ENCODE assay signal across 8 cellular contexts in the genomic region with DNA sequence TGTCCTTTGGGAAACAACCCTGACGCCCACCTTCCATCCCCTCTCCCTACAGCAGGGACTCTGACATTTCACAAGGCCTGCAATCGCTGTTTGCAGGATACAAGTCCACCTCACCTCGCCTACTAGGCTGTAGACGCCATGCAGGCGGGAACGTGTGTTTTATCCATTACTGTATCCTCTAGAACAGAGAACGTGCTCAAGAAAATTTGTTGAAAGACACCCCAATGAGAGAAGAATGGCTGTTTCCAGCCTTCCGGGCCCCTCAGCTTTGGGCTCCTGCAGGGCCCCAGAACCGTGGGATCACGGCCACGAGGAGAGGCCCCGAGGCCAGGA. TPM values are rescaled to one million over a fixed set of nuclear protein-coding genes. Genes with fewer than 3 reads are reported as not detected.
DNase-seq lines count a peak whose midpoint lies in the region; ATAC-seq and TF ChIP-seq lines count a peak whose summit lies in the region.

No MANE protein-coding gene starts in this region.

- H3K4me1 Mint-ChIP-seq in CD14-positive monocyte = peaks cover 64% of the 10 kb centered on the region
- H3K4me1 Mint-ChIP-seq in dendritic cell treated with granulocyte-macrophage colony-stimulating factor and Interleukin-4, amounts not matched to agents 40 ng/mL and 50 ng/mL, for 4 days (ENCODE audit: low read depth) = peaks cover 82% of the 10 kb centered on the region
- H3K4me1 Mint-ChIP-seq in natural killer cell treated with Interleukin-12 subunit alpha and Interleukin-12 subunit beta and Interleukin-15 and Interleukin-18, amount 100 ng/mL, for 72 hours (ENCODE audit: low read depth in 2 of 2) = peaks cover 40 to 41% of the 10 kb centered on the region in 2 donors

- no peaks in the 10 kb centered on the region for H3K27me3 Mint-ChIP-seq in CD14-positive monocyte (ENCODE audit: low read depth in 3 of 3)
- H3K27me3 Mint-ChIP-seq in dendritic cell treated with granulocyte-macrophage colony-stimulating factor and Interleukin-4, amounts not matched to agents 40 ng/mL and 50 ng/mL, for 4 days = no peaks in the 10 kb centered on the region
- no peaks in the 10 kb centered on the region for H3K27me3 Mint-ChIP-seq in natural killer cell treated with Interleukin-12 subunit alpha and Interleukin-12 subunit beta and Interleukin-15 and Interleukin-18, amount 100 ng/mL, for 72 hours

- peaks cover 42 to 60% of the 10 kb centered on the region in 2 donors for H3K36me3 Mint-ChIP-seq in CD14-positive monocyte
- peaks cover 93% of the 10 kb centered on the region for H3K36me3 Mint-ChIP-seq in dendritic cell treated with granulocyte-macrophage colony-stimulating factor and Interleukin-4, amounts not matched to agents 40 ng/mL and 50 ng/mL, for 4 days (ENCODE audit: low read depth)
- H3K36me3 Mint-ChIP-seq in natural killer cell treated with Interleukin-12 subunit alpha and Interleukin-12 subunit beta and Interleukin-15 and Interleukin-18, amount 100 ng/mL, for 72 hours = peaks cover 18% of the 10 kb centered on the region

- TF ChIP-seq CTCF in CD14-positive monocyte (IDR thresholded peaks at IDR 0.05) (no peak), BE2C (IDR thresholded peaks at IDR 0.05; ENCODE audit: low read depth, low read length) (no peak)

- intact Hi-C loops in CD14-positive monocyte (cut with micrococcal nuclease) = loop anchor here (2.0 to 5.0 kb wide), 5 partner anchors 35 to 149 kb away; a partner anchor contains a TSS
- intact Hi-C loops in dendritic cell treated with granulocyte-macrophage colony-stimulating factor and Interleukin-4, amounts not matched to agents 40 ng/mL and 50 ng/mL, for 4 days (cut with micrococcal nuclease) = loop anchor here (2.0 to 5.0 kb wide), 3 partner anchors 29 to 150 kb away; a partner anchor contains a TSS

- H3K4me3 Mint-ChIP-seq in CD14-positive monocyte = peak overlapping the region; percentile 99
- peak overlapping the region; percentile 99 for H3K4me3 Mint-ChIP-seq in dendritic cell treated with granulocyte-macrophage colony-stimulating factor and Interleukin-4, amounts not matched to agents 40 ng/mL and 50 ng/mL, for 4 days
- H3K4me3 Mint-ChIP-seq in natural killer cell treated with Interleukin-12 subunit alpha and Interleukin-12 subunit beta and Interleukin-15 and Interleukin-18, amount 100 ng/mL, for 72 hours = peak overlapping the region; percentile 77

- H3K4me1 ChIP-seq in BE2C = peaks cover 39% of the 10 kb centered on the region

- DNase-seq in CD14-positive monocyte (ENCODE audit: low spot score) = no peak
- peak; percentile 42 for DNase-seq in MV-4-11 (lab: John Stamatoyannopoulos, UW)
- no peak for DNase-seq in natural killer cell treated with Interleukin-12 subunit alpha and Interleukin-12 subunit beta and Interleukin-15 and Interleukin-18, amount 100 ng/mL, for 72 hours (ENCODE audit: low spot score)
- no peak for DNase-seq in HuH-7 (ENCODE audit: low spot score)
- DNase-seq in BE2C = no peak

- H3K9me3 Mint-ChIP-seq in CD14-positive monocyte = no peaks in the 10 kb centered on the region
- H3K9me3 Mint-ChIP-seq in dendritic cell treated with granulocyte-macrophage colony-stimulating factor and Interleukin-4, amounts not matched to agents 40 ng/mL and 50 ng/mL, for 4 days = no peaks in the 10 kb centered on the region
- no peaks in the 10 kb centered on the region for H3K9me3 Mint-ChIP-seq in natural killer cell treated with Interleukin-12 subunit alpha and Interleukin-12 subunit beta and Interleukin-15 and Interleukin-18, amount 100 ng/mL, for 72 hours

- H3K36me3 ChIP-seq in BE2C = peaks cover 49% of the 10 kb centered on the region

- ATAC-seq in natural killer cell treated with Interleukin-12 subunit alpha and Interleukin-12 subunit beta and Interleukin-15 and Interleukin-18, amount 100 ng/mL, for 72 hours = no peak
- ATAC-seq in HG03565 (IDR thresholded peaks at IDR 0.05; ENCODE audit: unreplicated experiment) (no peak), HG03095 (IDR thresholded peaks at IDR 0.05; ENCODE audit: unreplicated experiment) (no peak)

- H3K27me3 ChIP-seq in BE2C = no peaks in the 10 kb centered on the region

- H3K4me3 ChIP-seq in BE2C (ENCODE audit: low read depth, low read length) = no peak overlapping the region

- H3K9me3 ChIP-seq in BE2C = no peaks in the 10 kb centered on the region

- H3K27ac Mint-ChIP-seq in CD14-positive monocyte = peak overlapping the region; percentile 93 to 99 (median 97)
- peak overlapping the region; percentile 93 for H3K27ac Mint-ChIP-seq in dendritic cell treated with granulocyte-macrophage colony-stimulating factor and Interleukin-4, amounts not matched to agents 40 ng/mL and 50 ng/mL, for 4 days
- peak overlapping the region in 1 of 2 donors; percentile 51 for H3K27ac Mint-ChIP-seq in natural killer cell treated with Interleukin-12 subunit alpha and Interleukin-12 subunit beta and Interleukin-15 and Interleukin-18, amount 100 ng/mL, for 72 hours

RNA-seq across cellular contexts. Expression of a gene that starts 1.5 kb away (rescaled TPM):
- polyA plus RNA-seq in CD14-positive monocyte = 10 to 100 TPM; 12.3 to 18.7 TPM
- total RNA-seq in natural killer cell treated with Interleukin-12 subunit alpha and Interleukin-12 subunit beta and Interleukin-15 and Interleukin-18, amount 100 ng/mL, for 72 hours = 1 to 10 TPM; 1.5 to 1.9 TPM
- polyA plus RNA-seq in BE2C (2012; ENCODE audit: insufficient read depth, insufficient read length, low read depth) = 9.9 TPM

RNA-seq across cellular contexts. Expression of a gene that starts 8.4 kb away (rescaled TPM):
- 1,000 to 10,000 TPM in 1 of 2 donors, 100 to 1,000 TPM in 1; 919 to 1,070 TPM for polyA plus RNA-seq in CD14-positive monocyte
- total RNA-seq in natural killer cell treated with Interleukin-12 subunit alpha and Interleukin-12 subunit beta and Interleukin-15 and Interleukin-18, amount 100 ng/mL, for 72 hours = 100 to 1,000 TPM; 593 to 982 TPM
- polyA plus RNA-seq in BE2C (2012; ENCODE audit: insufficient read depth, insufficient read length, low read depth) = 2,245 TPM
